23 cellular contexts compared by ENCODE assay signal in genomic region chr19:5003781-5004180, GRCh38. TPM values are rescaled to one million over a fixed set of nuclear protein-coding genes. Genes with fewer than 3 reads are reported as not detected.
DNase-seq lines count a peak whose midpoint lies in the region; ATAC-seq and TF ChIP-seq lines count a peak whose summit lies in the region.
"Had no signal": no experiment of that assay in that cellular context is flagged by ENCODE, and none has a peak within 500 bp of the region (broad histone marks: within the 10 kb centered on the region; RNA-seq: fewer than 3 reads in every experiment).

No MANE protein-coding gene starts in this region.

- H3K36me3 Mint-ChIP-seq in WTC11 = peaks cover 12% of the 10 kb centered on the region
- H3K36me3 Mint-ChIP-seq in osteocyte (ENCODE audit: unreplicated experiment) = peaks cover 5% of the 10 kb centered on the region

- H3K4me3 ChIP-seq in AG10803 (ENCODE audit: low read length) = no peak overlapping the region
- H3K4me3 ChIP-seq: PC-9 had no signal

- H3K4me1 Mint-ChIP-seq in WTC11 (peaks cover 3% of the 10 kb centered on the region; the same call in 1 of the 2 replicates), osteocyte (ENCODE audit: unreplicated experiment) (peaks cover 22% of the 10 kb centered on the region)

- H3K4me3 Mint-ChIP-seq in WTC11 (no peak overlapping the region), osteocyte (ENCODE audit: unreplicated experiment) (no peak overlapping the region)

- TF ChIP-seq CTCF in AG10803 (conservative IDR thresholded peaks at IDR 0.05; ENCODE audit: low read length) (no peak), WTC11 (IDR thresholded peaks at IDR 0.05) (no peak), osteocyte (IDR thresholded peaks at IDR 0.05) (no peak)

- H3K9me3 Mint-ChIP-seq in WTC11 (peaks cover 13% of the 10 kb centered on the region), osteocyte (ENCODE audit: unreplicated experiment) (peaks cover 3% of the 10 kb centered on the region)

- in situ Hi-C loops in ACHN (cut with HindIII; ENCODE audit: low pct_ligation_motif_present, low pct_unique_long_range_greater_than_20kb, low sequenced_read_pairs) = no loop called here

- POLR2A ChIA-PET in WTC11 (lab: Charles Lee) = no interaction called here

- CTCF ChIA-PET in WTC11 (lab: Charles Lee) = interaction anchor here (0.7 to 5.1 kb wide), 4 partner anchors 22 to 212 kb away, joined by 3 to 49 read pairs (median 8); partner anchors contain the start of genes FEM1A and KDM4B

- DNase-seq in AG10803 (ENCODE audit: low read depth) = peak; percentile 29
- DNase-seq in WTC11 (ENCODE audit: low spot score) = no peak
- peak; percentile 49 for DNase-seq in left kidney (ENCODE audit: low read depth, low spot score)
- DNase-seq in osteocyte (ENCODE audit: extremely low spot score, unreplicated experiment) = no peak
- no peak for DNase-seq in ACHN
- no peak for DNase-seq in activated CD8-positive, alpha-beta memory T cell treated with anti-CD3 and anti-CD28 coated beads, Interleukin-2, amount 50 U/mL, for 4 hours
- DNase-seq in GM19240 (ENCODE audit: insufficient read length, low spot score) = no peak
- DNase-seq: 8988T, DMS53, EL, GF-D8, IMR-90, NCI-H1105, NCI-H146, NCI-H2029 treated with DMSO at 0.1 percent for 48 hours, NCI-H226, NCI-H510A treated with DMSO at 0.1 percent for 48 hours, NCI-H748 treated with DMSO at 0.1 percent for 48 hours, PC-9, RPMI8226, SHP77 treated with DMSO at 0.1 percent for 48 hours, SK-N-SH had no signal

- H3K27me3 Mint-ChIP-seq in WTC11 (ENCODE audit: low read depth) (no peaks in the 10 kb centered on the region), osteocyte (ENCODE audit: unreplicated experiment) (no peaks in the 10 kb centered on the region)

- H3K27ac Mint-ChIP-seq in WTC11 = peak overlapping the region; percentile 91
- peak overlapping the region; percentile 32 for H3K27ac Mint-ChIP-seq in osteocyte (ENCODE audit: unreplicated experiment)

- ATAC-seq in WTC11 (no peak), HG03045 (IDR thresholded peaks at IDR 0.05; ENCODE audit: unreplicated experiment) (no peak)

TF ChIP-seq in WTC11, 78 proteins besides CTCF, POLR2A, EP300 and RAD21:
- no peak for TF ChIP-seq GRHL2 (CRISPR knock-in tag; IDR thresholded peaks at IDR 0.05; ENCODE audit: insufficient replicate concordance, severe bottlenecking)
- no peak for TF ChIP-seq TEAD4 (CRISPR knock-in tag; IDR thresholded peaks at IDR 0.05)
- TF ChIP-seq HMGXB4 (CRISPR knock-in tag; IDR thresholded peaks at IDR 0.05) = no peak
- no peak for TF ChIP-seq ZBTB43 (CRISPR knock-in tag; IDR thresholded peaks at IDR 0.05)

RNA-seq across cellular contexts. Expression of gene KDM4B, which starts 34.9 kb away (rescaled TPM):
- total RNA-seq in WTC11 (2021) = 43.2 to 56.0 TPM (median 53.1 TPM) in 3 replicates
- 48.4 and 49.0 TPM in 2 replicates for total RNA-seq in osteocyte

Comparison
In these comparisons a context has a peak if more than half of its experiments do, and no peak if none do; other contexts are left out.
1. DNase-seq: peak in AG10803 (single experiment) and left kidney (single experiment); none in WTC11 (single experiment), osteocyte (single experiment), ACHN (single experiment), activated CD8-positive, alpha-beta memory T cell treated with anti-CD3 and anti-CD28 coated beads, Interleukin-2, amount 50 U/mL, for 4 hours (single experiment) and GM19240 (single experiment).